1 cellular context compared by ENCODE assay signal in the genomic region with DNA sequence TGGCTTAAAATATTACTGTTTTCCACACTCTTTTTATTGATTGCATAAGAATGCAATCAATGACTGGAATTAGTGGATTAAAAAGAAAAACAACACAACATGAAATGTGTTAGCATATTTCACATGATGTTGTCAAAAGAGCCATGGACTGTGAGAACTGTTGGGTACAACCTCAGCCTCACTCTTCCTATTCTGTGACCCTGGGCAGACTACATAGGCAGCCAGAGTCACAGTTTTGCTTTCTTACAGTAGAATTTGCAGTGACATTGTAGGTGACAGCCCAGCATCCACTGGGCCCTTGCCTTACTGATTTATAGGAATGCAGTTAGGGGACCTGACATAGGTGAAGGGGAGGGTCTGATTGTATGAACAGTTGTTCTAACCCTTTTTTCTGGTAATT.
TF ChIP-seq lines count a peak whose summit lies in the region.

No MANE protein-coding gene starts in this region.

TF ChIP-seq in HepG2, 621 proteins besides CTCF, POLR2A, EP300 and RAD21 (continued from another document):
- TF ChIP-seq, protein P1, sequence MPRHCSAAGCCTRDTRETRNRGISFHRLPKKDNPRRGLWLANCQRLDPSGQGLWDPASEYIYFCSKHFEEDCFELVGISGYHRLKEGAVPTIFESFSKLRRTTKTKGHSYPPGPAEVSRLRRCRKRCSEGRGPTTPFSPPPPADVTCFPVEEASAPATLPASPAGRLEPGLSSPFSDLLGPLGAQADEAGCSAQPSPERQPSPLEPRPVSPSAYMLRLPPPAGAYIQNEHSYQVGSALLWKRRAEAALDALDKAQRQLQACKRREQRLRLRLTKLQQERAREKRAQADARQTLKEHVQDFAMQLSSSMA (CRISPR knock-in tag; IDR thresholded peaks at IDR 0.05), result no peak
- no peak for TF ChIP-seq ZNF792 (CRISPR knock-in tag; IDR thresholded peaks at IDR 0.05)
